Comparison of ENCODE assay signal across 26 cellular contexts in genomic region chr12:104526320-104526719, GRCh38.
A peak's percentile ranks its signal among the peaks of the same experiment; 100 is the strongest.
DNase-seq lines count a peak whose midpoint lies in the region; ATAC-seq, FAIRE-seq and TF ChIP-seq lines count a peak whose summit lies in the region.
"Had no signal": no experiment of that assay in that cellular context is flagged by ENCODE, and none has a peak within 500 bp of the region (broad histone marks: within the 10 kb centered on the region; RNA-seq: fewer than 3 reads in every experiment).

No MANE protein-coding gene starts in this region.

- no peak overlapping the region for H3K9ac ChIP-seq in BLaER1 treated with 17β-estradiol and CSF1 and Interleukin-3, amounts not matched to agents 10 nM and 100 nM
- no peak overlapping the region for H3K9ac ChIP-seq in HUES48 (ENCODE audit: low read depth, low read length)
- H3K9ac ChIP-seq in H1 (replicated peaks in 1 of 4; ENCODE audit: extremely low read depth in 1 of 4, low read depth in 3 of 4, low read length in 3 of 4), result no peak overlapping the region
- H3K9ac ChIP-seq: BLaER1, parathyroid adenoma had no signal

- no peak for ATAC-seq in HG03280 (IDR thresholded peaks at IDR 0.05; ENCODE audit: unreplicated experiment)
- ATAC-seq: naive thymus-derived CD4-positive, alpha-beta T cell; sciatic nerve had no signal

- peak overlapping the region in 7 of 11 experiments; percentile 5 to 36 (median 13); a peak in 7 of 22 replicates for H3K27ac ChIP-seq in BLaER1 treated with 17β-estradiol and CSF1 and Interleukin-3, amounts not matched to agents 10 nM and 100 nM
- H3K27ac ChIP-seq in HUES48 (ENCODE audit: low read depth, low read length) (peak overlapping the region; percentile 56), H1 (ENCODE audit: low read depth, low read length) (no peak overlapping the region), transverse colon (no peak overlapping the region)
- H3K27ac ChIP-seq: BLaER1, hepatocyte, parathyroid adenoma, SJSA1, uterus had no signal

- CTCF ChIA-PET in H1 (lab: Charles Lee; ENCODE audit: partially characterized antibody), result interaction anchor here (1.0 to 3.2 kb wide), 3 partner anchors 15 to 294 kb away, joined by 3 to 13 read pairs (median 3); no protein-coding TSS in a partner anchor

- H3K18ac ChIP-seq in H1 (ENCODE audit: extremely low read depth, low read length), result peak overlapping the region; percentile 92; the same call in 1 of the 2 replicates

- H3K27me3 Mint-ChIP-seq in mesothelial cell of epicardium (ENCODE audit: low read depth), result no peaks in the 10 kb centered on the region
- H3K27me3 Mint-ChIP-seq: activated CD4-positive, alpha-beta T cell treated with anti-CD3 and anti-CD28 coated beads, Interleukin-2, amount 10 ng/mL, durations not matched to agents 7 days and 5 days; activated naive CD8-positive, alpha-beta T cell treated with anti-CD3 and anti-CD28 coated beads for 36 hours; naive thymus-derived CD4-positive, alpha-beta T cell had no signal

- H3K79me1 ChIP-seq in H1 (ENCODE audit: low read depth, low read length), result peaks cover 4% of the 10 kb centered on the region; the same call in 1 of the 2 replicates

- no peaks in the 10 kb centered on the region for H3K27me3 ChIP-seq in BLaER1 treated with 17β-estradiol and CSF1 and Interleukin-3, amounts not matched to agents 10 nM and 100 nM
- H3K27me3 ChIP-seq in HUES48 (ENCODE audit: control insufficient read depth, insufficient read depth, low read length) (no peaks in the 10 kb centered on the region), H1 (replicated peaks in 1 of 4; ENCODE audit: control insufficient read depth in 3 of 4, extremely low read depth in 1 of 4, insufficient read depth in 3 of 4, low read length in 3 of 4) (no peaks in the 10 kb centered on the region), transverse colon (no peaks in the 10 kb centered on the region)
- H3K27me3 ChIP-seq: BLaER1, hepatocyte, SJSA1, uterus had no signal

- TF ChIP-seq POLR2A in H1 (IDR thresholded peaks at IDR 0.05; ENCODE audit: control extremely low read depth in 1 of 2, low read depth in 2 of 2, low read length in 2 of 2) (no peak), transverse colon (IDR thresholded peaks at IDR 0.05) (no peak)

- TF ChIP-seq CTCF in H1 (IDR thresholded peaks at IDR 0.05; ENCODE audit: control extremely low read depth in 1 of 3, insufficient read depth in 1 of 3, low read depth in 1 of 3, low read length in 3 of 3) (no peak), mesothelial cell of epicardium (IDR thresholded peaks at IDR 0.05; ENCODE audit: unreplicated experiment) (no peak), transverse colon (IDR thresholded peaks at IDR 0.05) (no peak)

- POLR2A ChIA-PET in H1 (lab: Charles Lee; ENCODE audit: partially characterized antibody), result interaction anchor here (0.7 kb wide), 1 partner anchor 69 kb away, joined by 4 read pairs; the partner anchor contains the start of gene CHST11

- no peak overlapping the region for H2BK120ac ChIP-seq in H1 (replicated peaks; ENCODE audit: low read depth, low read length)

- peaks cover 35 to 67% (median 61%) of the 10 kb centered on the region in 11 experiments for H3K9me3 ChIP-seq in BLaER1 treated with 17β-estradiol and CSF1 and Interleukin-3, amounts not matched to agents 10 nM and 100 nM (replicated peaks in 1 of 11)
- H3K9me3 ChIP-seq in HUES48 (ENCODE audit: control insufficient read depth, insufficient read depth, low read length) (no peaks in the 10 kb centered on the region), H1 (ENCODE audit: insufficient read depth in 2 of 2, low read depth in 1 of 2, low read length in 1 of 2) (no peaks in the 10 kb centered on the region), transverse colon (no peaks in the 10 kb centered on the region)
- H3K9me3 ChIP-seq: SJSA1, uterus had no signal

- no peak overlapping the region for H4K91ac ChIP-seq in H1 (replicated peaks; ENCODE audit: insufficient read length, low read length)

- TF ChIP-seq RAD21 in H1 (IDR thresholded peaks at IDR 0.05 in 1 of 2, conservative IDR thresholded peaks at IDR 0.05 in 1 of 2; ENCODE audit: low read depth in 2 of 2, low read length in 2 of 2), result peak; percentile 39 to 45

- H3K4me2 ChIP-seq in BLaER1 treated with 17β-estradiol and CSF1 and Interleukin-3, amounts not matched to agents 10 nM and 100 nM, result no peak overlapping the region
- peak overlapping the region; percentile 27; a peak in 1 of 4 replicates for H3K4me2 ChIP-seq in H1 (ENCODE audit: insufficient read depth in 1 of 2, low read depth in 2 of 2, low read length in 2 of 2)
- H3K4me2 ChIP-seq: BLaER1, hepatocyte had no signal

- WGBS in H1 (ENCODE audit: extremely low coverage in 1 of 2, insufficient coverage in 1 of 2, insufficient read length in 1 of 2, insufficient replicate concordance in 2 of 2, low coverage in 1 of 2, low lambda C conversion rate in 2 of 2, missing lambda C conversion rate in 1 of 2), 2 experiments, result 15% methylated on average over 4 of the region's 4 CpGs; no CpG with 5 or more reads in 1 of the 2 experiments
- 59% methylated on average over 4 of the region's 4 CpGs; no CpG with 5 or more reads in 1 of the 2 donors for WGBS in transverse colon (ENCODE audit: low coverage in 1 of 2), 2 donors

- peaks cover 6% of the 10 kb centered on the region for H3K9me3 Mint-ChIP-seq in mesothelial cell of epicardium

- no peak overlapping the region for H2AK5ac ChIP-seq in H1 (ENCODE audit: low read depth, low read length)

- H3K23me2 ChIP-seq in H1 (ENCODE audit: low read depth, low read length), result peaks cover 3% of the 10 kb centered on the region; the same call in 1 of the 2 replicates

- peak overlapping the region; percentile 20; the same call in 1 of the 2 replicates for H2BK12ac ChIP-seq in H1 (ENCODE audit: low read depth, low read length)

- no peak overlapping the region for H4K5ac ChIP-seq in H1 (ENCODE audit: insufficient read length, low read depth, low read length)

- TF ChIP-seq EP300 in H1 (IDR thresholded peaks at IDR 0.05; ENCODE audit: borderline replicate concordance in 1 of 2, low read depth in 2 of 2, low read length in 2 of 2), result peak in 1 of 2 experiments; percentile 66; a peak in 1 of 3 replicates
- no peak for TF ChIP-seq EP300 in transverse colon (IDR thresholded peaks at IDR 0.05; ENCODE audit: low read depth)

- no peak overlapping the region for H3K14ac ChIP-seq in H1 (ENCODE audit: insufficient read length)

- H3K79me2 ChIP-seq in H1 (ENCODE audit: control insufficient read depth in 1 of 2, insufficient read depth in 2 of 2, low read length in 2 of 2), result peaks cover 0 to 4% of the 10 kb centered on the region in 2 experiments; a peak in 1 of 4 replicates
- H3K79me2 ChIP-seq: parathyroid adenoma had no signal

- no peak overlapping the region for H3K56ac ChIP-seq in H1 (replicated peaks; ENCODE audit: insufficient read length, low read depth, low read length)

- intact Hi-C loops in transverse colon (cut with DNase I; ENCODE audit: low total_unique reads), result no loop called here

- peaks cover 3 to 45% (median 15%) of the 10 kb centered on the region in 11 experiments; a peak in 15 of 22 replicates for H4K20me1 ChIP-seq in BLaER1 treated with 17β-estradiol and CSF1 and Interleukin-3, amounts not matched to agents 10 nM and 100 nM
- H4K20me1 ChIP-seq in H1 (replicated peaks in 1 of 2; ENCODE audit: control insufficient read depth in 1 of 2, insufficient read depth in 2 of 2, low read length in 2 of 2), result no peaks in the 10 kb centered on the region

- no peak overlapping the region for H3K4me3 Mint-ChIP-seq in mesothelial cell of epicardium
- H3K4me3 Mint-ChIP-seq: activated CD4-positive, alpha-beta T cell treated with anti-CD3 and anti-CD28 coated beads, Interleukin-2, amount 10 ng/mL, durations not matched to agents 7 days and 5 days; activated naive CD8-positive, alpha-beta T cell treated with anti-CD3 and anti-CD28 coated beads for 36 hours had no signal

- H4K8ac ChIP-seq in H1 (ENCODE audit: extremely low read depth, insufficient read depth, low read length), result no peak overlapping the region

- no peak overlapping the region for H2AFZ ChIP-seq in H1 (ENCODE audit: low read length)
- H2AFZ ChIP-seq: hepatocyte, parathyroid adenoma had no signal

- H3K4me1 ChIP-seq in BLaER1 treated with 17β-estradiol and CSF1 and Interleukin-3, amounts not matched to agents 10 nM and 100 nM, result peaks cover 33 to 41% (median 38%) of the 10 kb centered on the region in 10 experiments
- H3K4me1 ChIP-seq in HUES48 (ENCODE audit: control insufficient read depth, insufficient read depth, low read length) (peaks cover 45% of the 10 kb centered on the region), H1 (replicated peaks in 1 of 4; ENCODE audit: control insufficient read depth in 3 of 4, insufficient read depth in 4 of 4, low read length in 3 of 4) (peaks cover 0 to 13% (median 7%) of the 10 kb centered on the region in 4 experiments; a peak in 4 of 7 replicates), transverse colon (peaks cover 6 to 35% (median 12%) of the 10 kb centered on the region in 4 donors)
- H3K4me1 ChIP-seq: uterus had no signal

- peaks cover 25 to 71% (median 56%) of the 10 kb centered on the region in 11 experiments for H3K36me3 ChIP-seq in BLaER1 treated with 17β-estradiol and CSF1 and Interleukin-3, amounts not matched to agents 10 nM and 100 nM
- H3K36me3 ChIP-seq in HUES48 (ENCODE audit: control insufficient read depth, insufficient read depth, low read length), result no peaks in the 10 kb centered on the region
- H3K36me3 ChIP-seq in H1 (ENCODE audit: control insufficient read depth in 2 of 4, insufficient read depth in 4 of 4, low read length in 3 of 4), result no peaks in the 10 kb centered on the region
- H3K36me3 ChIP-seq in transverse colon, result no peaks in the 10 kb centered on the region
- H3K36me3 ChIP-seq: SJSA1, uterus had no signal

- peak overlapping the region; percentile 1; the same call in 1 of the 2 replicates for H2BK5ac ChIP-seq in H1 (ENCODE audit: low read depth, low read length)

- no peak overlapping the region for H3K23ac ChIP-seq in H1 (ENCODE audit: insufficient read length)

- H3K4ac ChIP-seq in H1 (replicated peaks; ENCODE audit: insufficient read length, low read depth, low read length), result no peak overlapping the region

- peak; percentile 62 to 69 for DNase-seq in H1 (ENCODE audit: low read depth in 1 of 2, low spot score in 2 of 2)
- DNase-seq in mesothelial cell of epicardium (ENCODE audit: low spot score in 2 of 2, unreplicated experiment in 2 of 2), result no peak
- no peak for DNase-seq in GM19239 (ENCODE audit: insufficient read length, low spot score)
- DNase-seq in transverse colon, result no peak
- no peak for DNase-seq in activated T-cell treated with anti-CD3 and anti-CD28 coated beads, Interleukin-2, amount 50 U/mL, for 48 hours
- DNase-seq: activated CD4-positive, alpha-beta T cell treated with anti-CD3 and anti-CD28 coated beads, Interleukin-2, amount 10 ng/mL, durations not matched to agents 7 days and 5 days; activated CD8-positive, alpha-beta memory T cell treated with anti-CD3 and anti-CD28 coated beads, Interleukin-2, amount 50 U/mL, for 48 hours; activated naive CD8-positive, alpha-beta T cell treated with anti-CD3 and anti-CD28 coated beads for 36 hours; foreskin melanocyte; KG1; MV-4-11; naive thymus-derived CD4-positive, alpha-beta T cell; NCI-H187 treated with DMSO at 0.1 percent for 48 hours; NCI-H446 treated with DMSO at 0.1 percent for 48 hours; NK-92 treated with Interleukin-12 subunit alpha and Interleukin-12 subunit beta, amount 100 ng/mL, for 24 hours; stimulated activated CD4-positive, alpha-beta T cell treated with anti-CD3 and anti-CD28 coated beads, Interleukin-15, amount 100 ng/mL, for 24 hours had no signal

- FAIRE-seq in H1 (lab: Jason Lieb, UNC) (peak; percentile 42), GM19239 (lab: Jason Lieb, UNC) (no peak)
- FAIRE-seq: RCC 7860 had no signal

- H2BK15ac ChIP-seq in H1 (ENCODE audit: low read length), result no peak overlapping the region

- no peaks in the 10 kb centered on the region for H3K36me3 Mint-ChIP-seq in mesothelial cell of epicardium

- H3K27ac Mint-ChIP-seq in mesothelial cell of epicardium, result peak overlapping the region; percentile 55
- H3K27ac Mint-ChIP-seq: activated CD4-positive, alpha-beta T cell treated with anti-CD3 and anti-CD28 coated beads, Interleukin-2, amount 10 ng/mL, durations not matched to agents 7 days and 5 days; activated naive CD8-positive, alpha-beta T cell treated with anti-CD3 and anti-CD28 coated beads for 36 hours had no signal

- H3K4me1 Mint-ChIP-seq in mesothelial cell of epicardium, result peaks cover 43% of the 10 kb centered on the region

- in situ Hi-C loops in transverse colon (cut with MboI; ENCODE audit: low pct_ligation_motif_present in 1 of 4, low pct_unique_long_range_greater_than_20kb in 1 of 4, low sequenced_read_pairs in 3 of 4), result no loop called here

- H3K4me3 ChIP-seq in BLaER1 treated with 17β-estradiol and CSF1 and Interleukin-3, amounts not matched to agents 10 nM and 100 nM, result peak overlapping the region in 2 of 10 experiments; percentile 18 to 21; a peak in 5 of 20 replicates
- no peak overlapping the region; the same call in 1 of the 2 replicates for H3K4me3 ChIP-seq in HUES48 (ENCODE audit: low read depth, low read length)
- peak overlapping the region in 1 of 4 experiments; percentile 16; a peak in 3 of 8 replicates for H3K4me3 ChIP-seq in H1 (ENCODE audit: extremely low read depth in 1 of 4, insufficient read depth in 2 of 4, low read depth in 3 of 4, low read length in 4 of 4)
- H3K4me3 ChIP-seq in transverse colon, result no peak overlapping the region
- H3K4me3 ChIP-seq: BLaER1, hepatocyte, SJSA1, uterus had no signal

- H2BK20ac ChIP-seq in H1 (ENCODE audit: low read length), result 0 out of 2 replicates have a peak overlapping the region, but pooled peaks have one; percentile 28

Comparison
In these comparisons a context has a peak if more than half of its experiments do, and no peak if none do; other contexts are left out.
1. H3K27ac ChIP-seq: peak in BLaER1 treated with 17β-estradiol and CSF1 and Interleukin-3, amounts not matched to agents 10 nM and 100 nM (7 of 11) and HUES48 (single experiment); none in H1 (single experiment) and transverse colon (0 of 4).
2. H3K4me2 ChIP-seq: peak in H1 (2 of 2); none in BLaER1 treated with 17β-estradiol and CSF1 and Interleukin-3, amounts not matched to agents 10 nM and 100 nM (0 of 11).
3. DNase-seq: peak in H1 (2 of 2); none in mesothelial cell of epicardium (0 of 2), GM19239 (single experiment), transverse colon (single experiment) and activated T-cell treated with anti-CD3 and anti-CD28 coated beads, Interleukin-2, amount 50 U/mL, for 48 hours (0 of 2).